23 cellular contexts compared by ENCODE assay signal in genomic region chr5:140413230-140413629, GRCh38. TPM values are rescaled to one million over a fixed set of nuclear protein-coding genes. Genes with fewer than 3 reads are reported as not detected.
"Had no signal": no experiment of that assay in that cellular context is flagged by ENCODE, and none has a peak within 500 bp of the region (broad histone marks: within the 10 kb centered on the region; RNA-seq: fewer than 3 reads in every experiment).

No MANE protein-coding gene starts in this region.

- H3K27me3 ChIP-seq: body of pancreas, dorsolateral prefrontal cortex, gastrocnemius medialis, suprapubic skin, transverse colon, uterus had no signal

- H3K4me1 ChIP-seq: uterus had no signal

- DNase-seq: activated CD4-positive, alpha-beta T cell treated with anti-CD3 and anti-CD28 coated beads, Interleukin-2, amount 50 U/mL, for 1 hour; activated CD8-positive, alpha-beta memory T cell treated with anti-CD3 and anti-CD28 coated beads, Interleukin-2, amount 50 U/mL, for 48 hours; activated gamma-delta T cell; body of pancreas; dorsolateral prefrontal cortex; gastrocnemius medialis; head of caudate nucleus; kidney glomerular epithelial cell; left ventricle myocardium inferior; mammary epithelial cell; stimulated activated CD4-positive, alpha-beta T cell treated with anti-CD3 and anti-CD28 coated beads, Interleukin-12 subunit alpha, Interleukin-12 subunit beta, amount 100 ng/mL, for 4 hours; stimulated activated CD4-positive, alpha-beta T cell treated with anti-CD3 and anti-CD28 coated beads, Interleukin-2, amount 100 ng/mL, for 24 hours; T-helper 1 cell; T-helper 9 cell; transverse colon; uterus had no signal

- H3K27me3 Mint-ChIP-seq: progenitor cell of endocrine pancreas; stimulated activated naive CD8-positive, alpha-beta T cell treated with anti-CD3 and anti-CD28 coated beads, Interleukin-15, Interleukin-2, amounts not matched to agents 100 ng/mL and 50 ng/mL, for 24 hours had no signal

- H3K4me3 ChIP-seq: body of pancreas, gastrocnemius medialis, left ventricle myocardium inferior, suprapubic skin, transverse colon, uterus had no signal

- H3K36me3 ChIP-seq: gastrocnemius medialis, suprapubic skin, uterus had no signal

- H3K27ac ChIP-seq: body of pancreas, gastrocnemius medialis, left ventricle myocardium inferior, suprapubic skin, transverse colon, uterus had no signal

- H3K27ac Mint-ChIP-seq: stimulated activated naive CD8-positive, alpha-beta T cell treated with anti-CD3 and anti-CD28 coated beads, Interleukin-15, Interleukin-2, amounts not matched to agents 100 ng/mL and 50 ng/mL, for 24 hours had no signal

- H3K4me3 Mint-ChIP-seq: neural crest cell; stimulated activated naive CD8-positive, alpha-beta T cell treated with anti-CD3 and anti-CD28 coated beads, Interleukin-15, Interleukin-2, amounts not matched to agents 100 ng/mL and 50 ng/mL, for 24 hours had no signal

- H3K9me3 Mint-ChIP-seq: neural crest cell; stimulated activated naive CD8-positive, alpha-beta T cell treated with anti-CD3 and anti-CD28 coated beads, Interleukin-15, Interleukin-2, amounts not matched to agents 100 ng/mL and 50 ng/mL, for 24 hours had no signal

- H3K9me3 ChIP-seq: body of pancreas, gastrocnemius medialis, left ventricle myocardium inferior, suprapubic skin, transverse colon, uterus had no signal

- ATAC-seq: body of pancreas, gastrocnemius medialis had no signal

- FAIRE-seq: colon had no signal

RNA-seq across cellular contexts. Expression of gene SLC4A9, which starts 53.2 kb away (rescaled TPM):
- total RNA-seq: body of pancreas, epithelial cell of proximal tubule, gastrocnemius medialis, myocyte, neural crest cell had no signal
